11 cellular contexts compared by ENCODE assay signal in the genomic region with DNA sequence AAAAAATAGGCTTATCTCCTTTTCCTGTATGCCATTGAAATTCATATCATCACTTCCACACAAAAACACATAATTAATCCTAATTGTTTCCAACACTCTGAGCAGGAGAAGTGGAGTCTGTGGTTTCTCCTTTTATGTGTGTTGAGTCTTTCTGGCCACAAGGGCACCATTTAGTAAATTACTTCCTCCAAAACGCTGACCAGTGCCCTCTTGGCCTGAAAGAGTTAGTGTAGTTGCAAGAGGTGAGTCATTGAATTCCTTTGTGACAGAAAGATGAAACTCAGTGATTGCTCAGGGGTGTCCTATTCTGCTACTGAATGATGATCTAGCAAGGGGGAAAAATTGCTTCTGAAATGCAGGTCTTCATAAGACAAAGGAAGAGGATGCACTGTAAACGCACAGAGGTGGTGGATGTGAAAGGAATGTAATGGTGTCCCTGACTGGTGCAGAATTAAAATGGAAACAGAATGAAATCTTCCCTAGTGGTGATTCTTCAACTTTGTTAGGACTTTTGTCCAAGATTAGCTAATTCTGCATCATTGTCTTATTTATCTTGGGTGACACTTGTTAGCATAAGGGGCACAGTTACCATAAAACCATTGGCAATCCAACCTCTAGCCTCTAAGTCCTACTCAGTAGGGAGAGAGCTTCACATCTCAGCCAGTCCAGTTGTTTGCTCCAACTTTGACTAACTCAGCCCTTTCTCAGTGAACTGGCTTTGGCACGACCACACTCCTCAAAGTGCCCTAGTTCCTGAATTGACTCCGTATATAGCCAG.
DNase-seq lines count a peak whose midpoint lies in the region; ATAC-seq and TF ChIP-seq lines count a peak whose summit lies in the region.
"Had no signal": no experiment of that assay in that cellular context is flagged by ENCODE, and none has a peak within 500 bp of the region (broad histone marks: within the 10 kb centered on the region; RNA-seq: fewer than 3 reads in every experiment).

No MANE protein-coding gene starts in this region.

- H3K27me3 ChIP-seq in A673 (replicated peaks; ENCODE audit: insufficient read depth, low read depth, low read length, poor library complexity): no peaks in the 10 kb centered on the region
- no peaks in the 10 kb centered on the region for H3K27me3 ChIP-seq in right cardiac atrium (ENCODE audit: control insufficient read depth, insufficient read depth)

- H3K36me3 ChIP-seq in A673 (ENCODE audit: insufficient read depth, low read length, poor library complexity, severe bottlenecking): no peaks in the 10 kb centered on the region
- no peaks in the 10 kb centered on the region for H3K36me3 ChIP-seq in HEK293 (ENCODE audit: control insufficient read depth in 2 of 2, insufficient read depth in 1 of 2, low read length in 2 of 2)

- 72% methylated on average over 4 of the region's 4 CpGs for WGBS in right cardiac atrium

- H3K9me3 ChIP-seq in A673 (ENCODE audit: low read depth, low read length, poor library complexity, severe bottlenecking): no peaks in the 10 kb centered on the region
- no peaks in the 10 kb centered on the region for H3K9me3 ChIP-seq in HEK293 (ENCODE audit: control insufficient read depth, insufficient read depth, low read depth, low read length)
- no peaks in the 10 kb centered on the region for H3K9me3 ChIP-seq in right cardiac atrium (ENCODE audit: control insufficient read depth, low read length)

- DNase-seq in A673 (ENCODE audit: low spot score): peak; percentile 49
- DNase-seq in T1000 (lab: John Stamatoyannopoulos, UW): peak; percentile 9
- DNase-seq in iPS DF 19.7 (ENCODE audit: low read depth, low spot score): peak; percentile 9
- DNase-seq in activated CD8-positive, alpha-beta memory T cell treated with anti-CD3 and anti-CD28 coated beads, Interleukin-2, amount 50 U/mL, for 4 hours: no peak
- no peak for DNase-seq in right cardiac atrium
- no peak for DNase-seq in NCI-H446 (lab: John Stamatoyannopoulos, UW)
- DNase-seq: CD4-positive, CD25-positive, alpha-beta regulatory T cell; occipital lobe had no signal

- no TSS peak for BruUV-seq in A673 (replicated peaks; lab: Mats Ljungman, UMichigan)

- H3K27ac ChIP-seq in A673 (ENCODE audit: low read depth, low read length, poor library complexity, severe bottlenecking) (no peak overlapping the region), HEK293 (ENCODE audit: extremely low read depth, low read depth, low read length) (no peak overlapping the region), right cardiac atrium (ENCODE audit: low read length) (no peak overlapping the region)
- H3K27ac ChIP-seq: coronary artery had no signal

- CTCF ChIA-PET in A673 (lab: Charles Lee) (no interaction called here), HEK293 (lab: Yijun Ruan, JAX) (interaction anchor here (0.6 to 9.5 kb wide), 4 partner anchors 19 to 1384 kb away, joined by 3 to 125 read pairs (median 4); no protein-coding TSS in a partner anchor)

- no peak for TF ChIP-seq CTCF in A673 (conservative IDR thresholded peaks at IDR 0.05; ENCODE audit: low read depth, low read length)
- TF ChIP-seq CTCF in HEK293 (tag by site-specific recombination; IDR thresholded peaks at IDR 0.05): no peak

- intact Hi-C loops in A673 (cut with micrococcal nuclease; ENCODE audit: unreplicated experiment) (loop anchor here (1.0 kb wide), 1 partner anchor 146 kb away; no protein-coding TSS in a partner anchor), right cardiac atrium (cut with DNase I) (loop anchor here in 2 of 4 donors (10.0 kb wide), 1 partner anchor 151 kb away; no protein-coding TSS in a partner anchor)

- no peak for ATAC-seq in right cardiac atrium
- ATAC-seq in GM19351 (IDR thresholded peaks at IDR 0.05; ENCODE audit: unreplicated experiment): no peak

- no peak overlapping the region for H3K4me3 ChIP-seq in A673 (ENCODE audit: low read depth, low read length, poor library complexity, severe bottlenecking)
- no peak overlapping the region for H3K4me3 ChIP-seq in HEK293 (ENCODE audit: low read depth, low read length)
- H3K4me3 ChIP-seq in right cardiac atrium (ENCODE audit: low read length): no peak overlapping the region
- H3K4me3 ChIP-seq: coronary artery had no signal

- POLR2A ChIA-PET in A673 (lab: Charles Lee; ENCODE audit: low non-redundant PET) (no interaction called here), HEK293 (lab: Yijun Ruan, JAX) (no interaction called here)

- H3K4me1 ChIP-seq in A673 (ENCODE audit: insufficient read depth, low read length, poor library complexity, severe bottlenecking): peaks cover 9% of the 10 kb centered on the region
- H3K4me1 ChIP-seq in HEK293 (ENCODE audit: control insufficient read depth, insufficient read depth, low read length): no peaks in the 10 kb centered on the region
- H3K4me1 ChIP-seq in right cardiac atrium (ENCODE audit: control insufficient read depth, insufficient read depth, low read length): no peaks in the 10 kb centered on the region

TF ChIP-seq in HEK293, 187 proteins besides CTCF, POLR2A, EP300 and RAD21:
- TF ChIP-seq SP7 (tag by site-specific recombination; IDR thresholded peaks at IDR 0.05) (peak; percentile 37; the same call in 1 of the 2 replicates), ZNF549 (tag by site-specific recombination; IDR thresholded peaks at IDR 0.05) (no peak)

Comparison
In these comparisons a context has a peak if more than half of its experiments do, and no peak if none do; other contexts are left out.
1. DNase-seq: peak in A673 (single experiment), T1000 (single experiment) and iPS DF 19.7 (single experiment); none in activated CD8-positive, alpha-beta memory T cell treated with anti-CD3 and anti-CD28 coated beads, Interleukin-2, amount 50 U/mL, for 4 hours (single experiment), right cardiac atrium (0 of 3) and NCI-H446 (0 of 2).